12 cellular contexts compared by ENCODE assay signal in the genomic region with DNA sequence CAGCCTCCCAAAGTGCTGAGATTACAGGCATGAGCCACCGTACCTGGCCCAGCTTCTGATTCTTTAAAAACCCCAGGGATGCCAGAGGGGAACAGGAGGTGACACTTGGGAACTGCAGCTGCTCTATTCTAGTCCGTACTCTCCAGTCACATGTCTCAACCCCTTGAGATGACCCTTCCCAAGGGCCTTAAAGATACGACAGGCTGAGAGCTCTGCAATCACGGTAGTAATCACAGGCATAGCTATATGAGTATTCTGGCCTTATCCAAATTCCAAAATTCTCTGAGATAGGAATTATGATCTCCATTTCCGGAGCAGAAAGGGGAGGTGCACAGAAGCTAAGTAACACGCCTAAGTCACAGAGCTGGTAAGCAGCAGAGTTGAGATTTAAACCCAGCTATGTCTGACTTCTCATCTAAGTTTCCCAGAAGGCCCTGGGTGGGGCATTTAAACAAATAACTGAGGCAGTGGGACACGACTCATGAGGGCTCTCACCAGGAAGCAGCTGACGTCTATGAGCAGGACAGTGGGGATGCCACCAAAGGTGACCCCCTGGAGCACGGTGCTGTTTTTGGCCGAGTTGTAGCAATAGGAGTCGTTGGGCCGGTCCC. TPM values are rescaled to one million over a fixed set of nuclear protein-coding genes. Genes with fewer than 3 reads are reported as not detected.
DNase-seq lines count a peak whose midpoint lies in the region; ATAC-seq and TF ChIP-seq lines count a peak whose summit lies in the region.
"Had no signal": no experiment of that assay in that cellular context is flagged by ENCODE, and none has a peak within 500 bp of the region (broad histone marks: within the 10 kb centered on the region; RNA-seq: fewer than 3 reads in every experiment).

No MANE protein-coding gene starts in this region.

- H3K27me3 Mint-ChIP-seq in memory B cell, result no peaks in the 10 kb centered on the region
- H3K27me3 Mint-ChIP-seq: activated naive CD8-positive, alpha-beta T cell had no signal

- peak overlapping the region; percentile 7 for H3K27ac Mint-ChIP-seq in memory B cell

- H3K36me3 ChIP-seq in HEK293 (ENCODE audit: control insufficient read depth in 2 of 2, insufficient read depth in 1 of 2, low read length in 2 of 2) (peaks cover 0 to 43% of the 10 kb centered on the region in 2 experiments; a peak in 2 of 3 replicates), ascending aorta (peaks cover 21 to 36% of the 10 kb centered on the region in 2 donors)

- H3K36me3 Mint-ChIP-seq in memory B cell, result peaks cover 8% of the 10 kb centered on the region

- H3K27ac ChIP-seq in HEK293 (ENCODE audit: extremely low read depth, low read depth, low read length), result no peak overlapping the region
- H3K27ac ChIP-seq in ascending aorta, result peak overlapping the region; percentile 56 to 87

- intact Hi-C loops in ascending aorta (cut with DNase I), result no loop called here

- H3K4me3 Mint-ChIP-seq in memory B cell, result no peak overlapping the region
- H3K4me3 Mint-ChIP-seq: CD14-positive monocyte had no signal

- peaks cover 1% of the 10 kb centered on the region for H3K4me1 ChIP-seq in HEK293 (ENCODE audit: control insufficient read depth, insufficient read depth, low read length)
- peaks cover 25 to 46% of the 10 kb centered on the region in 2 donors for H3K4me1 ChIP-seq in ascending aorta

- DNase-seq in ascending aorta (ENCODE audit: low spot score in 2 of 2) (no peak), memory B cell (ENCODE audit: low spot score in 2 of 2) (no peak), superior temporal gyrus (ENCODE audit: extremely low spot score) (peak; percentile 61), NOMO-1 (lab: John Stamatoyannopoulos, UW; ENCODE audit: unreplicated experiment in 2 of 2) (no peak), NCI-H524 (lab: John Stamatoyannopoulos, UW) (no peak)
- no peak for DNase-seq in activated CD8-positive, alpha-beta memory T cell treated with anti-CD3 and anti-CD28 coated beads, Interleukin-2, amount 50 U/mL, for 48 hours
- DNase-seq: NCI-H1048, NCI-H2171 treated with DMSO at 0.1 percent for 48 hours had no signal

- ATAC-seq in memory B cell (ENCODE audit: low read depth), result no peak

- peaks cover 35% of the 10 kb centered on the region for H3K4me1 Mint-ChIP-seq in memory B cell

- H3K4me3 ChIP-seq in HEK293 (ENCODE audit: low read depth, low read length) (no peak overlapping the region), ascending aorta (no peak overlapping the region)

- CTCF ChIA-PET in HEK293 (lab: Yijun Ruan, JAX), result interaction anchor here (0.5 to 2.6 kb wide), 18 partner anchors 8 to 545 kb away, joined by 3 to 14 read pairs (median 4); no protein-coding TSS in a partner anchor

- TF ChIP-seq CTCF in HEK293 (tag by site-specific recombination; IDR thresholded peaks at IDR 0.05), result no peak
- TF ChIP-seq CTCF in ascending aorta (IDR thresholded peaks at IDR 0.05), result no peak

- no peaks in the 10 kb centered on the region for H3K9me3 ChIP-seq in HEK293 (ENCODE audit: control insufficient read depth, insufficient read depth, low read depth, low read length)
- no peaks in the 10 kb centered on the region for H3K9me3 ChIP-seq in ascending aorta

- H3K27me3 ChIP-seq in ascending aorta, result no peaks in the 10 kb centered on the region

- H3K9me3 Mint-ChIP-seq in memory B cell, result no peaks in the 10 kb centered on the region

- POLR2A ChIA-PET in HEK293 (lab: Yijun Ruan, JAX), result interaction anchor here (0.5 to 1.0 kb wide), 2 partner anchors 8 to 1289 kb away, joined by 4 read pairs; no protein-coding TSS in a partner anchor

TF ChIP-seq in HEK293, 187 proteins besides CTCF, POLR2A, EP300 and RAD21:
- TF ChIP-seq ZFP69B (tag by site-specific recombination; IDR thresholded peaks at IDR 0.05) (no peak), ZIC2 (tag by site-specific recombination; IDR thresholded peaks at IDR 0.05) (peak; percentile 75), ZNF785 (tag by site-specific recombination; IDR thresholded peaks at IDR 0.05) (no peak), OVOL3 (tag by site-specific recombination; IDR thresholded peaks at IDR 0.05) (no peak), ZNF549 (tag by site-specific recombination; IDR thresholded peaks at IDR 0.05) (no peak), ZNF600 (tag by site-specific recombination; IDR thresholded peaks at IDR 0.05) (peak; percentile 59)

RNA-seq across cellular contexts. Expression of a gene that starts 5.2 kb away (rescaled TPM):
- total RNA-seq in ascending aorta, result 41.3 TPM

RNA-seq across cellular contexts. Expression of a gene that starts 11.9 kb away (rescaled TPM):
- not detected for total RNA-seq in ascending aorta
- total RNA-seq: G401 had no signal

RNA-seq across cellular contexts. Expression of a gene that starts 47.0 kb away (rescaled TPM):
- 126 TPM for total RNA-seq in ascending aorta
